8 cellular contexts compared by ENCODE assay signal in the genomic region with DNA sequence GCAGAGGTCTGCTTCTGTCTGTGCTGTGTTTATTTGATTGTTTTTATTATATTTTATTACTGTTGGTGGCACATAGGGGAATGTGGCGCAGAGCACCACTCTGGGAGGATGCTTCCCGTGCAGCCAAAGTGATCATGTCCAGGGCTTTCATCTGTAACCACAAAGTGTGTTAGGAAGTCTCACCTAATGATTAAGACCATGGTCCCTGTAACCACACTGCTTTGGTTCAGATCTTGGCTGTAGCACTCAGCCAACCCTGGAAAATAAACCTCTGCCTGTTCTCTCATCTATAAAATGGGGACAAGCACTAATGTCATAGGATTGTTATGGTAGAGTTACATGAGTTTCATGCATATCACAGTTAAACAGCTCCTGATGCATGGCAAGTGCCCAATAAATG. TPM values are rescaled to one million over a fixed set of nuclear protein-coding genes. Genes with fewer than 3 reads are reported as not detected.
DNase-seq lines count a peak whose midpoint lies in the region; ATAC-seq and TF ChIP-seq lines count a peak whose summit lies in the region.

No MANE protein-coding gene starts in this region.

- H3K27ac ChIP-seq in HCT116 (ENCODE audit: low read depth, low read length): no peak overlapping the region
- no peak overlapping the region for H3K27ac ChIP-seq in smooth muscle cell (ENCODE audit: low read depth)

- intact Hi-C loops in HCT116 (cut with micrococcal nuclease): no loop called here

- H3K27me3 ChIP-seq in HCT116 (ENCODE audit: insufficient read depth, low read length) (no peaks in the 10 kb centered on the region), iPS-15b (ENCODE audit: control insufficient read depth, insufficient read depth, low read length) (no peaks in the 10 kb centered on the region), smooth muscle cell (ENCODE audit: low read depth) (no peaks in the 10 kb centered on the region)

- H3K4me3 ChIP-seq in HCT116 (replicated peaks in 1 of 2; ENCODE audit: low read depth in 1 of 2, low read length in 2 of 2) (no peak overlapping the region), iPS-15b (ENCODE audit: low read depth, low read length) (peak overlapping the region; percentile 68), smooth muscle cell (peak overlapping the region; percentile 85)

- H2AFZ ChIP-seq in HCT116 (ENCODE audit: low read depth, low read length, poor library complexity, severe bottlenecking): no peak overlapping the region
- no peak overlapping the region for H2AFZ ChIP-seq in smooth muscle cell (ENCODE audit: low read depth)

- POLR2A ChIA-PET in HCT116 (lab: Charles Lee): interaction anchor here (0.6 kb wide), 1 partner anchor 47 kb away, joined by 3 read pairs; no protein-coding TSS in a partner anchor
- POLR2A ChIA-PET in activated CD4-positive, alpha-beta memory T cell treated with anti-CD3 and anti-CD28 coated beads, Interleukin-2, amount 10 ng/mL, durations not matched to agents 7 days and 5 days (lab: Charles Lee): interaction anchor here (0.7 to 4.7 kb wide), 19 partner anchors 8 to 307 kb away, joined by 3 to 74 read pairs (median 7); a partner anchor contains a TSS

- no peaks in the 10 kb centered on the region for H4K20me1 ChIP-seq in HCT116 (ENCODE audit: insufficient read depth)
- peaks cover 46% of the 10 kb centered on the region for H4K20me1 ChIP-seq in smooth muscle cell (ENCODE audit: low read depth)

- H3K27ac Mint-ChIP-seq in activated CD4-positive, alpha-beta memory T cell treated with anti-CD3 and anti-CD28 coated beads, Interleukin-2, amount 10 ng/mL, durations not matched to agents 7 days and 5 days: peak overlapping the region; percentile 98

- TF ChIP-seq CTCF in HCT116 (IDR thresholded peaks at IDR 0.05 in 2 of 3, conservative IDR thresholded peaks at IDR 0.05 in 1 of 3; ENCODE audit: borderline replicate concordance in 1 of 3, insufficient read depth in 1 of 3, low read depth in 2 of 3, low read length in 2 of 3) (no peak), smooth muscle cell (IDR thresholded peaks at IDR 0.05; ENCODE audit: borderline replicate concordance, insufficient read depth, poor library complexity, severe bottlenecking) (no peak)

- H3K36me3 ChIP-seq in HCT116 (ENCODE audit: control insufficient read depth in 1 of 2, insufficient read depth in 2 of 2, low read length in 2 of 2) (peaks cover 8 to 27% of the 10 kb centered on the region in 2 experiments; a peak in 3 of 4 replicates), iPS-15b (ENCODE audit: control insufficient read depth, insufficient read depth, low read length) (peaks cover 3% of the 10 kb centered on the region), smooth muscle cell (ENCODE audit: low read depth) (no peaks in the 10 kb centered on the region)

- peaks cover 74% of the 10 kb centered on the region for H3K4me1 Mint-ChIP-seq in activated CD4-positive, alpha-beta memory T cell treated with anti-CD3 and anti-CD28 coated beads, Interleukin-2, amount 10 ng/mL, durations not matched to agents 7 days and 5 days

- H3K27me3 Mint-ChIP-seq in activated CD4-positive, alpha-beta memory T cell treated with anti-CD3 and anti-CD28 coated beads, Interleukin-2, amount 10 ng/mL, durations not matched to agents 7 days and 5 days: no peaks in the 10 kb centered on the region

- 50% methylated on average over 2 of the region's 2 CpGs for WGBS in smooth muscle cell (ENCODE audit: low lambda C conversion rate)

- H3K4me1 ChIP-seq in HCT116 (ENCODE audit: control insufficient read depth in 1 of 2, insufficient read depth in 2 of 2, low read length in 2 of 2) (peaks cover 24 to 45% of the 10 kb centered on the region in 2 experiments), iPS-15b (ENCODE audit: control insufficient read depth, insufficient read depth, low read length) (peaks cover 13% of the 10 kb centered on the region), smooth muscle cell (ENCODE audit: low read depth) (peaks cover 18% of the 10 kb centered on the region)

- peaks cover 86% of the 10 kb centered on the region for H3K36me3 Mint-ChIP-seq in activated CD4-positive, alpha-beta memory T cell treated with anti-CD3 and anti-CD28 coated beads, Interleukin-2, amount 10 ng/mL, durations not matched to agents 7 days and 5 days (ENCODE audit: low read depth)

- CTCF ChIA-PET in HCT116 (lab: Charles Lee): no interaction called here
- CTCF ChIA-PET in activated CD4-positive, alpha-beta memory T cell treated with anti-CD3 and anti-CD28 coated beads, Interleukin-2, amount 10 ng/mL, durations not matched to agents 7 days and 5 days (lab: Charles Lee): interaction anchor here (0.8 to 2.5 kb wide), 9 partner anchors 32 to 308 kb away, joined by 3 to 8 read pairs (median 3); no protein-coding TSS in a partner anchor

- no peaks in the 10 kb centered on the region for H3K9me2 ChIP-seq in HCT116 (ENCODE audit: insufficient read depth)

- H3K9me3 ChIP-seq in HCT116 (ENCODE audit: control insufficient read depth in 1 of 2, insufficient read depth in 1 of 2, low read depth in 1 of 2, low read length in 2 of 2) (no peaks in the 10 kb centered on the region), iPS-15b (ENCODE audit: control insufficient read depth, insufficient read depth, low read length) (no peaks in the 10 kb centered on the region), smooth muscle cell (replicated peaks; ENCODE audit: low read depth) (no peaks in the 10 kb centered on the region)

- peak overlapping the region; percentile 92 for H3K4me2 ChIP-seq in HCT116 (ENCODE audit: low read length)
- H3K4me2 ChIP-seq in smooth muscle cell: peak overlapping the region; percentile 92

- no peak for DNase-seq in HCT116 (ENCODE audit: low read depth, low spot score)
- DNase-seq in activated CD4-positive, alpha-beta memory T cell treated with anti-CD3 and anti-CD28 coated beads, Interleukin-2, amount 10 ng/mL, durations not matched to agents 7 days and 5 days: no peak
- DNase-seq in smooth muscle cell (lab: John Stamatoyannopoulos, UW; ENCODE audit: unreplicated experiment): no peak
- DNase-seq in C1 segment of cervical spinal cord (lab: John Stamatoyannopoulos, UW): no peak
- DNase-seq in GOT3 (lab: John Stamatoyannopoulos, UW): no peak
- DNase-seq in GM03348 (ENCODE audit: low spot score): no peak
- DNase-seq in NAMALWA (ENCODE audit: low spot score): no peak

- H3K79me2 ChIP-seq in HCT116 (ENCODE audit: insufficient read depth, low read length) (peaks cover 64% of the 10 kb centered on the region), smooth muscle cell (ENCODE audit: low read depth) (peaks cover 60% of the 10 kb centered on the region)

- ATAC-seq in HCT116: no peak

- RAD21 ChIA-PET in HCT116 (lab: Charles Lee; ENCODE audit: low non-redundant PET in 1 of 2, low total read pairs in 2 of 2, uncharacterized antibody in 2 of 2, unreplicated experiment in 2 of 2): interaction anchor here in 1 of 2 experiments (0.6 kb wide), 1 partner anchor 370 kb away, joined by 3 read pairs; a partner anchor contains a TSS

- no peak for TF ChIP-seq POLR2A in HCT116 (IDR thresholded peaks at IDR 0.05; ENCODE audit: borderline replicate concordance, extremely low read depth, insufficient read depth, insufficient read length)

- H3K9ac ChIP-seq in HCT116 (ENCODE audit: low read length): no peak overlapping the region
- no peak overlapping the region for H3K9ac ChIP-seq in iPS-15b (ENCODE audit: low read depth, low read length)
- no peak overlapping the region for H3K9ac ChIP-seq in smooth muscle cell (ENCODE audit: low read depth)

- no peak for TF ChIP-seq RAD21 in HCT116 (IDR thresholded peaks at IDR 0.05; ENCODE audit: low read depth)

- H3F3A ChIP-seq in smooth muscle cell (ENCODE audit: low read depth): peaks cover 3% of the 10 kb centered on the region

- no TSS peak for BruUV-seq in HCT116 (replicated peaks; lab: Mats Ljungman, UMichigan)

- peaks cover 18% of the 10 kb centered on the region for H3K9me3 Mint-ChIP-seq in activated CD4-positive, alpha-beta memory T cell treated with anti-CD3 and anti-CD28 coated beads, Interleukin-2, amount 10 ng/mL, durations not matched to agents 7 days and 5 days

- peak overlapping the region; percentile 91 for H3K4me3 Mint-ChIP-seq in activated CD4-positive, alpha-beta memory T cell treated with anti-CD3 and anti-CD28 coated beads, Interleukin-2, amount 10 ng/mL, durations not matched to agents 7 days and 5 days

TF ChIP-seq in HCT116, 20 proteins besides CTCF, POLR2A, EP300 and RAD21 (continues in another document):
- TF ChIP-seq, protein P1, sequence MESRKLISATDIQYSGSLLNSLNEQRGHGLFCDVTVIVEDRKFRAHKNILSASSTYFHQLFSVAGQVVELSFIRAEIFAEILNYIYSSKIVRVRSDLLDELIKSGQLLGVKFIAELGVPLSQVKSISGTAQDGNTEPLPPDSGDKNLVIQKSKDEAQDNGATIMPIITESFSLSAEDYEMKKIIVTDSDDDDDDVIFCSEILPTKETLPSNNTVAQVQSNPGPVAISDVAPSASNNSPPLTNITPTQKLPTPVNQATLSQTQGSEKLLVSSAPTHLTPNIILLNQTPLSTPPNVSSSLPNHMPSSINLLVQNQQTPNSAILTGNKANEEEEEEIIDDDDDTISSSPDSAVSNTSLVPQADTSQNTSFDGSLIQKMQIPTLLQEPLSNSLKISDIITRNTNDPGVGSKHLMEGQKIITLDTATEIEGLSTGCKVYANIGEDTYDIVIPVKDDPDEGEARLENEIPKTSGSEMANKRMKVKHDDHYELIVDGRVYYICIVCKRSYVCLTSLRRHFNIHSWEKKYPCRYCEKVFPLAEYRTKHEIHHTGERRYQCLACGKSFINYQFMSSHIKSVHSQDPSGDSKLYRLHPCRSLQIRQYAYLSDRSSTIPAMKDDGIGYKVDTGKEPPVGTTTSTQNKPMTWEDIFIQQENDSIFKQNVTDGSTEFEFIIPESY (IDR thresholded peaks at IDR 0.05; ENCODE audit: extremely low read depth, insufficient replicate concordance, low read length): no peak
- TF ChIP-seq EZH2phosphoT487 (IDR thresholded peaks at IDR 0.05; ENCODE audit: borderline replicate concordance) (no peak), ZFX (IDR thresholded peaks at IDR 0.05) (no peak), SP1 (IDR thresholded peaks at IDR 0.05; ENCODE audit: low read depth) (no peak), ELF1 (IDR thresholded peaks at IDR 0.05; ENCODE audit: borderline replicate concordance, low read depth) (no peak), JUND (IDR thresholded peaks at IDR 0.05) (no peak)
- TF ChIP-seq, protein P2, sequence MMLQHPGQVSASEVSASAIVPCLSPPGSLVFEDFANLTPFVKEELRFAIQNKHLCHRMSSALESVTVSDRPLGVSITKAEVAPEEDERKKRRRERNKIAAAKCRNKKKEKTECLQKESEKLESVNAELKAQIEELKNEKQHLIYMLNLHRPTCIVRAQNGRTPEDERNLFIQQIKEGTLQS (IDR thresholded peaks at IDR 0.05): no peak
- TF ChIP-seq, protein P3, sequence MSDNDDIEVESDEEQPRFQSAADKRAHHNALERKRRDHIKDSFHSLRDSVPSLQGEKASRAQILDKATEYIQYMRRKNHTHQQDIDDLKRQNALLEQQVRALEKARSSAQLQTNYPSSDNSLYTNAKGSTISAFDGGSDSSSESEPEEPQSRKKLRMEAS (IDR thresholded peaks at IDR 0.05): no peak

RNA-seq across cellular contexts. Expression of a gene that starts 1.9 kb away (rescaled TPM):
- 64.7 TPM for total RNA-seq in HCT116 (2021; ENCODE audit: unreplicated experiment)
- 8.4 and 14.4 TPM in 2 replicates for polyA plus RNA-seq in HCT116 (2012)
- total RNA-seq in activated CD4-positive, alpha-beta memory T cell treated with anti-CD3 and anti-CD28 coated beads, Interleukin-2, amount 10 ng/mL, durations not matched to agents 7 days and 5 days: 100 to 1,000 TPM; 152 to 154 TPM
- total RNA-seq in smooth muscle cell: 28.3 and 57.6 TPM in 2 replicates
- polyA plus RNA-seq in smooth muscle cell: 9.7 and 10.5 TPM in 2 replicates

Comparison
In these comparisons a context has a peak if more than half of its experiments do, and no peak if none do; other contexts are left out.
1. H3K4me3 ChIP-seq: peak in iPS-15b (single experiment) and smooth muscle cell (single experiment); none in HCT116 (0 of 2).